8 cellular contexts compared by ENCODE assay signal in the genomic region with DNA sequence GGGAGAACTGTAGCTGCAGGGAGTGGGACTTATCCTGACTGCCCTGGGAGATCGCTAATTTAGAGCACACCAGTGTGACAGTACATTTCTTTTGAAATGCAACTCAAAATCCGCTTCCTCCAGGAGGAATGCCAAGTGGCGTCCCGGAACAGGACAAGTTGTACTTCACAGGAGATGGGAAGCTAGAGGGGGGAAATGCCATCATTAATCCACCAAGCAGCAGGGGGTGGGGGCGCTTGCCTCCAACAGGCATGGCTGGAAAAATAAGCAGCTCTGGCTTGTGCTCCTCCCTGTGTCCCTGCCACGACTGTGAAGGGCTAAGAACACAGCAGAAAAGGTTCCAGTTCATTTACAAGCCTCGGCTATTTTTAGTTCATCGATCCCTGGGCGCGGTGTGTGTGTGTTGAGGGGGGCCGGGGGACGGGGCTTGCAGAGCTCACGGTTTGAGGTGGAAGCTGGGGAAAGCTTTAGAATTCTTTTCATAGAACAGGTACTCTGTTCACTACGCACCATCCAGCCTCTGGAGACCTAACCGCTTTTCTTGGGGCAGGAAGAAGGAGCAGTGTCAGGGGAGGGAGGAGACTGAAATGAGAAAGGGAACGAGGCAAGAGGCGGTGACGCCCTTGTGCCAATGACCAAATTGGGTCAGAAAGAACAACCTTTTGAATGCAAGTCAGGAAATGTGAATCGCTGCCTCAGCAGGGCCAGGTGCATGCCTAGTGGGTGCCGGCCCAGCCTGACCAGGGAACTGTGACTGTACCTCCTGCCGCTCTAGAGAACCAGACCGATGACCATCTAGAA. TPM values are rescaled to one million over a fixed set of nuclear protein-coding genes. Genes with fewer than 3 reads are reported as not detected.
DNase-seq lines count a peak whose midpoint lies in the region; ATAC-seq and TF ChIP-seq lines count a peak whose summit lies in the region.

No MANE protein-coding gene starts in this region.

- TF ChIP-seq CTCF in HL-60 (IDR thresholded peaks at IDR 0.05; ENCODE audit: insufficient read depth, low read length) (no peak), RWPE2 (IDR thresholded peaks at IDR 0.05; ENCODE audit: poor library complexity, severe bottlenecking) (no peak), suprapubic skin (IDR thresholded peaks at IDR 0.05) (no peak)

- DNase-seq in activated CD8-positive, alpha-beta memory T cell treated with anti-CD3 and anti-CD28 coated beads, Interleukin-2, amount 10 ng/mL, durations not matched to agents 7 days and 5 days: no peak
- no peak for DNase-seq in activated CD8-positive, alpha-beta memory T cell treated with anti-CD3 and anti-CD28 coated beads, Interleukin-2, amount 50 U/mL, for 4 hours
- DNase-seq in HL-60 (ENCODE audit: low read depth in 1 of 2, low spot score in 1 of 2): peak; percentile 29
- DNase-seq in RWPE2 (ENCODE audit: low spot score): no peak
- DNase-seq in mesenchymal stem cell: peak; percentile 40
- DNase-seq in suprapubic skin (ENCODE audit: low spot score in 2 of 2): peak in 1 of 2 donors; percentile 53

- peak overlapping the region; percentile 6 for H2AFZ ChIP-seq in mesenchymal stem cell (ENCODE audit: low read depth, low read length)

- peak overlapping the region; percentile 24 to 26 for H3K4ac ChIP-seq in mesenchymal stem cell (ENCODE audit: low read depth in 1 of 2, low read length in 2 of 2)

- peak overlapping the region; percentile 20 for H3K4me2 ChIP-seq in mesenchymal stem cell (ENCODE audit: low read length, poor library complexity, severe bottlenecking)

- WGBS in mesenchymal stem cell: 2% methylated on average over 19 of the region's 22 CpGs
- WGBS in suprapubic skin: 6% methylated on average over 20 of the region's 22 CpGs

- peaks cover 46% of the 10 kb centered on the region for H3K27me3 Mint-ChIP-seq in activated CD8-positive, alpha-beta memory T cell treated with anti-CD3 and anti-CD28 coated beads, Interleukin-2, amount 10 ng/mL, durations not matched to agents 7 days and 5 days

- peak overlapping the region; percentile 73 for H4K8ac ChIP-seq in mesenchymal stem cell (ENCODE audit: low read length)

- peaks cover 11% of the 10 kb centered on the region for H3K4me1 Mint-ChIP-seq in activated CD8-positive, alpha-beta memory T cell treated with anti-CD3 and anti-CD28 coated beads, Interleukin-2, amount 10 ng/mL, durations not matched to agents 7 days and 5 days

- H3K4me3 ChIP-seq in HL-60 (replicated peaks; ENCODE audit: insufficient read depth, low read length) (peak overlapping the region; percentile 33), RWPE2 (ENCODE audit: severe bottlenecking) (no peak overlapping the region), duodenal mucosa (ENCODE audit: low read depth in 1 of 2, low read length in 2 of 2) (peak overlapping the region; percentile 57 to 67), mesenchymal stem cell (ENCODE audit: insufficient read depth in 1 of 2, low read depth in 1 of 2, low read length in 2 of 2) (peak overlapping the region in 1 of 2 experiments; percentile 68), suprapubic skin (peak overlapping the region; percentile 37)

- no peaks in the 10 kb centered on the region for H3K9me3 Mint-ChIP-seq in activated CD8-positive, alpha-beta memory T cell treated with anti-CD3 and anti-CD28 coated beads, Interleukin-2, amount 10 ng/mL, durations not matched to agents 7 days and 5 days (ENCODE audit: low read depth)

- H3K27ac Mint-ChIP-seq in activated CD8-positive, alpha-beta memory T cell treated with anti-CD3 and anti-CD28 coated beads, Interleukin-2, amount 10 ng/mL, durations not matched to agents 7 days and 5 days: no peak overlapping the region

- H3K9ac ChIP-seq in duodenal mucosa (ENCODE audit: low read depth in 1 of 2, low read length in 2 of 2): peak overlapping the region; percentile 44 to 54
- peak overlapping the region; percentile 42 for H3K9ac ChIP-seq in mesenchymal stem cell (ENCODE audit: low read length)

- TF ChIP-seq POLR2A in suprapubic skin (IDR thresholded peaks at IDR 0.05): no peak

- H4K91ac ChIP-seq in mesenchymal stem cell (ENCODE audit: low read length): peak overlapping the region; percentile 62

- H3K4me3 Mint-ChIP-seq in activated CD8-positive, alpha-beta memory T cell treated with anti-CD3 and anti-CD28 coated beads, Interleukin-2, amount 10 ng/mL, durations not matched to agents 7 days and 5 days: peak overlapping the region; percentile 34

- H3K79me1 ChIP-seq in mesenchymal stem cell (replicated peaks; ENCODE audit: low read length, poor library complexity, severe bottlenecking): no peaks in the 10 kb centered on the region

- CTCF ChIA-PET in activated CD8-positive, alpha-beta memory T cell treated with anti-CD3 and anti-CD28 coated beads, Interleukin-2, amount 10 ng/mL, durations not matched to agents 7 days and 5 days (lab: Charles Lee): interaction anchor here (0.5 kb wide), 1 partner anchor 826 kb away, joined by 3 read pairs; no protein-coding TSS in a partner anchor

- H2BK120ac ChIP-seq in mesenchymal stem cell (ENCODE audit: low read depth, low read length): no peak overlapping the region

- peak; percentile 30 for ATAC-seq in activated CD8-positive, alpha-beta memory T cell treated with anti-CD3 and anti-CD28 coated beads, Interleukin-2, amount 10 ng/mL, durations not matched to agents 7 days and 5 days
- ATAC-seq in RWPE2 (ENCODE audit: low read depth) (peak; percentile 41), HG03520 (IDR thresholded peaks at IDR 0.05; ENCODE audit: unreplicated experiment) (no peak)

- H3K23ac ChIP-seq in mesenchymal stem cell (ENCODE audit: low read length in 2 of 2): peak overlapping the region in 1 of 2 experiments; percentile 27

- H2BK5ac ChIP-seq in mesenchymal stem cell (ENCODE audit: low read depth, low read length, poor library complexity, severe bottlenecking): no peak overlapping the region

- TF ChIP-seq EP300 in suprapubic skin (IDR thresholded peaks at IDR 0.05): peak; percentile 45

- peak overlapping the region in 1 of 2 experiments; percentile 66 for H3K18ac ChIP-seq in mesenchymal stem cell (ENCODE audit: low read depth in 1 of 2, low read length in 2 of 2)

- no peak overlapping the region for H2AK5ac ChIP-seq in mesenchymal stem cell (ENCODE audit: low read length, severe bottlenecking)

- no peak overlapping the region for H2BK12ac ChIP-seq in mesenchymal stem cell (ENCODE audit: low read length in 2 of 2)

- H3K36me3 Mint-ChIP-seq in activated CD8-positive, alpha-beta memory T cell treated with anti-CD3 and anti-CD28 coated beads, Interleukin-2, amount 10 ng/mL, durations not matched to agents 7 days and 5 days: no peaks in the 10 kb centered on the region

- H3K36me3 ChIP-seq in RWPE2 (ENCODE audit: low read depth) (no peaks in the 10 kb centered on the region), duodenal mucosa (ENCODE audit: control insufficient read depth in 1 of 2, insufficient read depth in 2 of 2, low read length in 2 of 2) (no peaks in the 10 kb centered on the region), mesenchymal stem cell (ENCODE audit: control insufficient read depth in 1 of 2, insufficient read depth in 2 of 2, low read depth in 1 of 2, low read length in 2 of 2) (no peaks in the 10 kb centered on the region), suprapubic skin (no peaks in the 10 kb centered on the region)

- no peaks in the 10 kb centered on the region for H3K9me3 ChIP-seq in RWPE2 (ENCODE audit: severe bottlenecking)
- no peaks in the 10 kb centered on the region for H3K9me3 ChIP-seq in duodenal mucosa (ENCODE audit: control insufficient read depth in 1 of 2, low read length in 2 of 2)
- H3K9me3 ChIP-seq in mesenchymal stem cell (ENCODE audit: control insufficient read depth, low read length): no peaks in the 10 kb centered on the region
- H3K9me3 ChIP-seq in suprapubic skin: no peaks in the 10 kb centered on the region

- peak overlapping the region; percentile 26 for H2BK15ac ChIP-seq in mesenchymal stem cell (ENCODE audit: low read depth, poor library complexity, severe bottlenecking)

- H3K14ac ChIP-seq in mesenchymal stem cell (ENCODE audit: low read length in 2 of 2): peak overlapping the region in 1 of 2 experiments; percentile 78

- H3K27me3 ChIP-seq in HL-60 (ENCODE audit: insufficient read depth, poor library complexity, severe bottlenecking) (no peaks in the 10 kb centered on the region), RWPE2 (ENCODE audit: insufficient read depth, poor library complexity, severe bottlenecking) (no peaks in the 10 kb centered on the region), duodenal mucosa (ENCODE audit: control insufficient read depth in 1 of 2, insufficient read depth in 2 of 2, low read length in 2 of 2) (peaks cover 2 to 6% of the 10 kb centered on the region in 2 donors), mesenchymal stem cell (ENCODE audit: control insufficient read depth in 1 of 2, insufficient read depth in 1 of 2, low read length in 2 of 2) (peaks cover 23 to 42% of the 10 kb centered on the region in 2 experiments), suprapubic skin (peaks cover 7% of the 10 kb centered on the region)

- H3K27ac ChIP-seq in HL-60 (replicated peaks): peak overlapping the region; percentile 24; the same call in 1 of the 2 replicates
- peak overlapping the region; percentile 72 for H3K27ac ChIP-seq in RWPE2 (ENCODE audit: poor library complexity, severe bottlenecking)
- no peak overlapping the region for H3K27ac ChIP-seq in duodenal mucosa (ENCODE audit: low read depth, low read length)
- no peak overlapping the region for H3K27ac ChIP-seq in mesenchymal stem cell (ENCODE audit: low read length, poor library complexity, severe bottlenecking)
- peak overlapping the region; percentile 42 for H3K27ac ChIP-seq in suprapubic skin

- H3K4me1 ChIP-seq in RWPE2 (ENCODE audit: insufficient read depth, poor library complexity, severe bottlenecking): peaks cover 48% of the 10 kb centered on the region
- H3K4me1 ChIP-seq in duodenal mucosa (ENCODE audit: control insufficient read depth in 1 of 2, insufficient read depth in 2 of 2, low read length in 2 of 2): peaks cover 11 to 20% of the 10 kb centered on the region in 2 donors
- peaks cover 9% of the 10 kb centered on the region for H3K4me1 ChIP-seq in mesenchymal stem cell (ENCODE audit: control insufficient read depth, insufficient read depth, low read depth, low read length)
- H3K4me1 ChIP-seq in suprapubic skin: peaks cover 24% of the 10 kb centered on the region

RNA-seq across cellular contexts. Expression of a gene that starts 51.8 kb away (rescaled TPM):
- total RNA-seq in activated CD8-positive, alpha-beta memory T cell treated with anti-CD3 and anti-CD28 coated beads, Interleukin-2, amount 10 ng/mL, durations not matched to agents 7 days and 5 days: under 1 TPM; 0.20 to 0.66 TPM
- 2.3 TPM for polyA plus RNA-seq in mesenchymal stem cell (2013, experiment 1 of 2)
- 2.5 TPM for polyA plus RNA-seq in mesenchymal stem cell (2013, experiment 2 of 2)
- total RNA-seq in suprapubic skin: 1 to 10 TPM in 3 of 4 donors, under 1 TPM in 1; 0.79 to 4.0 (median 1.6) TPM

Comparison
In these comparisons a context has a peak if more than half of its experiments do, and no peak if none do; other contexts are left out.
1. DNase-seq: peak in HL-60 (2 of 2) and mesenchymal stem cell (single experiment); none in activated CD8-positive, alpha-beta memory T cell treated with anti-CD3 and anti-CD28 coated beads, Interleukin-2, amount 10 ng/mL, durations not matched to agents 7 days and 5 days (single experiment), activated CD8-positive, alpha-beta memory T cell treated with anti-CD3 and anti-CD28 coated beads, Interleukin-2, amount 50 U/mL, for 4 hours (single experiment) and RWPE2 (single experiment).
2. H3K27ac ChIP-seq: peak in HL-60 (single experiment), RWPE2 (single experiment) and suprapubic skin (single experiment); none in duodenal mucosa (single experiment) and mesenchymal stem cell (single experiment).